11 cellular contexts compared by ENCODE assay signal in the genomic region with DNA sequence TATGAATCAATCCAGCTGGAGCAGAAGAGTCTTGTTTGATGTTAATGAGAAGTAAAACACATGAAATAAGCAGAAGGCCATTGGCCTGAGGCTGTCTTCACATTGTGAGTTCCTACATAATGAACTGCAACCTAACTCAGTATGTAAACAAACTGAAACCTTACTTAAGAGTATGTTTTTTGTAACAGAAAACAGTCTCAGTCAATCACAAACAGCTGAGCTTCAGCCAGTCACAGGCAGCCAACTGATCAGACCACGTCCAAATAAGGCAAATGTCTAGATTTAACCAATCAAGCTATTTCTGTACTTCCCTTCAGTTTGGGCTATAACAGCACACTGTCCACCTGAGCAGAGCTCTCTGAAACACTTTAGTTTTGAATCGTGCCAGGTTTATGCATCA.
DNase-seq lines count a peak whose midpoint lies in the region; ATAC-seq and TF ChIP-seq lines count a peak whose summit lies in the region.
"Had no signal": no experiment of that assay in that cellular context is flagged by ENCODE, and none has a peak within 500 bp of the region (broad histone marks: within the 10 kb centered on the region; RNA-seq: fewer than 3 reads in every experiment).

No MANE protein-coding gene starts in this region.

- H3K27me3 ChIP-seq in neuronal stem cell (ENCODE audit: control insufficient read depth in 3 of 3, insufficient read depth in 3 of 3, low read depth in 1 of 3, low read length in 3 of 3): no peaks in the 10 kb centered on the region
- no peaks in the 10 kb centered on the region for H3K27me3 ChIP-seq in BE2C

- H3K79me1 ChIP-seq in neuronal stem cell (ENCODE audit: low read depth, low read length): no peaks in the 10 kb centered on the region

- H3K9ac ChIP-seq in neuronal stem cell (ENCODE audit: low read depth, low read length, poor library complexity): no peak overlapping the region

- no peak overlapping the region for H2AK5ac ChIP-seq in neuronal stem cell (ENCODE audit: low read depth, low read length)

- DNase-seq in neuronal stem cell (ENCODE audit: low spot score) (no peak), T-helper 9 cell (no peak), BE2C (no peak), GM03348 (ENCODE audit: low spot score) (no peak), occipital lobe (lab: John Stamatoyannopoulos, UW) (no peak)
- DNase-seq: activated CD4-positive, alpha-beta T cell treated with anti-CD3 and anti-CD28 coated beads for 1 hour; posterior cingulate gyrus had no signal

- no peak overlapping the region for H2BK12ac ChIP-seq in neuronal stem cell (ENCODE audit: low read length)

- no peak overlapping the region for H3K23ac ChIP-seq in neuronal stem cell (ENCODE audit: low read depth, low read length, poor library complexity)

- no peak overlapping the region for H3K4ac ChIP-seq in neuronal stem cell (ENCODE audit: low read length)

- no peak overlapping the region for H2BK120ac ChIP-seq in neuronal stem cell (ENCODE audit: low read depth, low read length)

- H3K4me3 ChIP-seq in neuronal stem cell (ENCODE audit: low read length in 2 of 2) (no peak overlapping the region), BE2C (ENCODE audit: low read depth, low read length) (no peak overlapping the region)

- no peak overlapping the region for H4K91ac ChIP-seq in neuronal stem cell (ENCODE audit: low read depth, low read length, poor library complexity)

- TF ChIP-seq CTCF in BE2C (IDR thresholded peaks at IDR 0.05; ENCODE audit: low read depth, low read length): no peak

- no peak overlapping the region for H2BK5ac ChIP-seq in neuronal stem cell (ENCODE audit: low read length)

- peak overlapping the region; percentile 61 for H2AFZ ChIP-seq in neuronal stem cell (ENCODE audit: low read length)

- H3K4me1 ChIP-seq in neuronal stem cell (ENCODE audit: control insufficient read depth in 2 of 2, insufficient read depth in 1 of 2, low read depth in 1 of 2, low read length in 2 of 2) (peaks cover 1 to 2% of the 10 kb centered on the region in 2 donors), BE2C (no peaks in the 10 kb centered on the region)

- H3K9me3 ChIP-seq in neuronal stem cell (replicated peaks in 1 of 2; ENCODE audit: control insufficient read depth in 2 of 2, insufficient read depth in 1 of 2, low read depth in 1 of 2, low read length in 2 of 2): no peaks in the 10 kb centered on the region
- no peaks in the 10 kb centered on the region for H3K9me3 ChIP-seq in BE2C

- H3K18ac ChIP-seq in neuronal stem cell (ENCODE audit: low read length): no peak overlapping the region

- H2BK15ac ChIP-seq in neuronal stem cell (ENCODE audit: low read length): no peak overlapping the region

- ATAC-seq in GM19324 (IDR thresholded peaks at IDR 0.05; ENCODE audit: low FRiP score, unreplicated experiment): peak; percentile 72
- peak; percentile 98 for ATAC-seq in HG02642 (IDR thresholded peaks at IDR 0.05; ENCODE audit: poor library complexity, unreplicated experiment)
- ATAC-seq in HG03558 (IDR thresholded peaks at IDR 0.05; ENCODE audit: extremely low read depth, unreplicated experiment): peak; percentile 73

- H3K14ac ChIP-seq in neuronal stem cell (ENCODE audit: low read length): no peak overlapping the region

- H4K8ac ChIP-seq in neuronal stem cell (ENCODE audit: low read depth, low read length): no peak overlapping the region

- no CpG with 5 or more reads among the region's 2 CpGs for WGBS in neuronal stem cell (ENCODE audit: extremely low coverage in 2 of 2, insufficient read length in 2 of 2, insufficient replicate concordance in 1 of 2), 2 donors

- H3K4me2 ChIP-seq in neuronal stem cell (ENCODE audit: insufficient read depth, low read length, poor library complexity, severe bottlenecking): no peak overlapping the region

- no peaks in the 10 kb centered on the region for H3K36me3 ChIP-seq in neuronal stem cell (replicated peaks in 1 of 2; ENCODE audit: control insufficient read depth in 2 of 2, insufficient read depth in 2 of 2, low read length in 2 of 2)
- H3K36me3 ChIP-seq in BE2C: no peaks in the 10 kb centered on the region

- no peak overlapping the region for H3K27ac ChIP-seq in neuronal stem cell (replicated peaks; ENCODE audit: low read length)
- H3K27ac ChIP-seq: epithelial cell of prostate had no signal
